ENCODE assay signal across 8 cellular contexts in genomic region chr1:224333309-224333926, GRCh38. TPM values are rescaled to one million over a fixed set of nuclear protein-coding genes. Genes with fewer than 3 reads are reported as not detected.
DNase-seq lines count a peak whose midpoint lies in the region; ATAC-seq, FAIRE-seq and TF ChIP-seq lines count a peak whose summit lies in the region.

No MANE protein-coding gene starts in this region.

- H3K4me1 ChIP-seq in GM12878 (ENCODE audit: control insufficient read depth, insufficient read depth, low read length) = peaks cover 7% of the 10 kb centered on the region
- H3K4me1 ChIP-seq in kidney (ENCODE audit: control insufficient read depth in 1 of 2, insufficient read depth in 1 of 2, low read depth in 1 of 2, low read length in 2 of 2) = peaks cover 0 to 4% of the 10 kb centered on the region in 2 donors
- H3K4me1 ChIP-seq in suprapubic skin = peaks cover 19% of the 10 kb centered on the region

- no peaks in the 10 kb centered on the region; the same call in 2 of the 3 replicates for H3K9me3 ChIP-seq in GM12878 (replicated peaks; ENCODE audit: control insufficient read depth, insufficient read depth, low read length)
- H3K9me3 ChIP-seq in kidney (ENCODE audit: control insufficient read depth in 1 of 2, low read length in 2 of 2) = no peaks in the 10 kb centered on the region
- H3K9me3 ChIP-seq in suprapubic skin = no peaks in the 10 kb centered on the region

- no peak overlapping the region for H3K9ac ChIP-seq in GM12878 (ENCODE audit: control insufficient read depth, insufficient read depth, low read length)
- H3K9ac ChIP-seq in kidney (ENCODE audit: low read length in 2 of 2) = no peak overlapping the region

- TF ChIP-seq RAD21 in GM12878 (IDR thresholded peaks at IDR 0.05; ENCODE audit: insufficient read depth, low read depth, low read length) = peak; percentile 88

- H3K36me3 ChIP-seq in GM12878 (ENCODE audit: control insufficient read depth in 2 of 2, insufficient read depth in 2 of 2, low read length in 1 of 2) (no peaks in the 10 kb centered on the region), kidney (ENCODE audit: control insufficient read depth in 1 of 2, insufficient read depth in 2 of 2, low read length in 2 of 2) (no peaks in the 10 kb centered on the region), suprapubic skin (no peaks in the 10 kb centered on the region)

- H4K20me1 ChIP-seq in GM12878 (ENCODE audit: control insufficient read depth, insufficient read depth) = no peaks in the 10 kb centered on the region

- H3K79me2 ChIP-seq in GM12878 (ENCODE audit: control insufficient read depth, insufficient read depth, low read length) = peaks cover 16% of the 10 kb centered on the region

- H3K4me3 ChIP-seq in HL-60 (replicated peaks; ENCODE audit: insufficient read depth, low read length) (no peak overlapping the region), GM12878 (peak overlapping the region; percentile 23; the same call in 1 of the 2 replicates), kidney (ENCODE audit: low read length in 2 of 2) (no peak overlapping the region), suprapubic skin (no peak overlapping the region)

- H3K27ac ChIP-seq in HL-60 (replicated peaks) = peak overlapping the region; percentile 22
- no peak overlapping the region for H3K27ac ChIP-seq in GM12878 (ENCODE audit: control insufficient read depth, insufficient read depth)
- H3K27ac ChIP-seq in kidney (ENCODE audit: low read depth in 2 of 2, low read length in 2 of 2) = no peak overlapping the region
- no peak overlapping the region for H3K27ac ChIP-seq in suprapubic skin

- 0% methylated on average over 3 of the region's 3 CpGs for WGBS in GM12878 (ENCODE audit: insufficient coverage, insufficient replicate concordance, low lambda C conversion rate, missing lambda C conversion rate)
- WGBS in suprapubic skin = 16% methylated on average over 3 of the region's 3 CpGs

- TF ChIP-seq POLR2A in GM12878 (IDR thresholded peaks at IDR 0.05; ENCODE audit: low read depth, low read length) = no peak
- TF ChIP-seq POLR2A in suprapubic skin (IDR thresholded peaks at IDR 0.05) = no peak

- H2AFZ ChIP-seq in GM12878 (ENCODE audit: control insufficient read depth, low read depth, low read length) = peak overlapping the region; percentile 82

- ATAC-seq in GM21367 (IDR thresholded peaks at IDR 0.05; ENCODE audit: unreplicated experiment) = peak; percentile 43
- peak; percentile 72 for ATAC-seq in GM12878

- intact Hi-C loops in GM12878 (cut with micrococcal nuclease; ENCODE audit: unreplicated experiment) = loop anchor here (1.0 to 5.0 kb wide), 3 partner anchors 217 to 636 kb away; partner anchors contain the start of gene CAPN2
- intact Hi-C loops in kidney (cut with DNase I) = no loop called here

- RAD21 ChIA-PET in GM12878 (lab: Charles Lee; ENCODE audit: unreplicated experiment) = interaction anchor here (0.7 to 3.4 kb wide), 19 partner anchors 14 to 635 kb away, joined by 3 to 50 read pairs (median 4); partner anchors contain the start of gene CNIH4

- TF ChIP-seq EP300 in GM12878 (IDR thresholded peaks at IDR 0.05; ENCODE audit: borderline replicate concordance in 1 of 2, control insufficient read depth in 1 of 2, low read depth in 2 of 2, low read length in 2 of 2) = no peak
- TF ChIP-seq EP300 in suprapubic skin (IDR thresholded peaks at IDR 0.05) = no peak

- in situ Hi-C loops in GM12878 (cut with MboI) = loop anchor here (10.0 to 25.0 kb wide), 3 partner anchors 521 to 1196 kb away; partner anchors contain the start of gene TLR5

- no TSS peak for BruUV-seq in GM12878 (replicated peaks; lab: Mats Ljungman, UMichigan)

- H3K27me3 ChIP-seq in HL-60 (ENCODE audit: insufficient read depth, poor library complexity, severe bottlenecking) = no peaks in the 10 kb centered on the region
- H3K27me3 ChIP-seq in GM12878 (replicated peaks in 1 of 2; ENCODE audit: control insufficient read depth in 2 of 2, insufficient read depth in 2 of 2, low read length in 1 of 2) = no peaks in the 10 kb centered on the region
- no peaks in the 10 kb centered on the region for H3K27me3 ChIP-seq in suprapubic skin

- peak overlapping the region; percentile 64; the same call in 1 of the 2 replicates for H3K4me2 ChIP-seq in GM12878 (ENCODE audit: control insufficient read depth, insufficient read depth)

- peak; percentile 94 for FAIRE-seq in GM12878 (lab: Jason Lieb, UNC)
- peak; percentile 65 for FAIRE-seq in kidney (lab: Jason Lieb, UNC)

- TF ChIP-seq CTCF in HL-60 (IDR thresholded peaks at IDR 0.05; ENCODE audit: insufficient read depth, low read length) (peak; percentile 36), GM12878 (IDR thresholded peaks at IDR 0.05 in 2 of 3, conservative IDR thresholded peaks at IDR 0.05 in 1 of 3; ENCODE audit: control insufficient read depth in 2 of 3, extremely low read depth in 1 of 3, insufficient read depth in 1 of 3, low read depth in 3 of 3, low read length in 3 of 3) (peak; percentile 60 to 77 (median 61)), kidney (IDR thresholded peaks at IDR 0.05; ENCODE audit: borderline replicate concordance, extremely low read depth, insufficient read depth) (peak; percentile 67), suprapubic skin (IDR thresholded peaks at IDR 0.05) (peak; percentile 29 to 52)

- SMC1A ChIA-PET in GM12878 (lab: Charles Lee; ENCODE audit: uncharacterized antibody, unreplicated experiment) = interaction anchor here (0.6 to 4.4 kb wide), 22 partner anchors 22 to 522 kb away, joined by 3 to 60 read pairs (median 4); partner anchors contain the start of gene FBXO28

- peak; percentile 17 for DNase-seq in activated CD4-positive, alpha-beta T cell treated with anti-CD3 and anti-CD28 coated beads for 48 hours
- no peak for DNase-seq in activated CD4-positive, alpha-beta T cell treated with anti-CD3 and anti-CD28 coated beads, Interleukin-2, amount 50 U/mL, for 4 hours
- peak; percentile 49 to 57 for DNase-seq in HL-60 (ENCODE audit: low read depth in 1 of 2, low spot score in 1 of 2)
- DNase-seq in NCI-H82 (lab: John Stamatoyannopoulos, UW) = peak; percentile 78
- DNase-seq in GM12878 (ENCODE audit: low read depth, low spot score) = peak; percentile 56
- DNase-seq in kidney = no peak
- DNase-seq in suprapubic skin (ENCODE audit: low spot score in 2 of 2) = no peak

- CTCF ChIA-PET in GM12878 (lab: Yijun Ruan, JAX) = interaction anchor here (0.6 to 5.6 kb wide), 31 partner anchors 9 to 638 kb away, joined by 3 to 98 read pairs (median 4); no protein-coding TSS in a partner anchor

- POLR2A ChIA-PET in GM12878 (lab: Charles Lee) = interaction anchor here (0.6 kb wide), 1 partner anchor 168 kb away, joined by 3 read pairs; no protein-coding TSS in a partner anchor

TF ChIP-seq in GM12878, 131 proteins besides CTCF, POLR2A, EP300 and RAD21 (continues in another document):
- peak; percentile 78 for TF ChIP-seq SMC3 (IDR thresholded peaks at IDR 0.05; ENCODE audit: borderline replicate concordance, low read length)
- TF ChIP-seq RUNX3 (IDR thresholded peaks at IDR 0.05; ENCODE audit: low read length) = peak; percentile 43; the same call in 1 of the 2 replicates
- no peak; the same call in 1 of the 2 replicates for TF ChIP-seq PML (IDR thresholded peaks at IDR 0.05; ENCODE audit: low read length)

RNA-seq across cellular contexts. Expression of gene NVL, which starts 3.4 kb away (rescaled TPM):
- total RNA-seq in GM12878 (2013; cell fraction: nucleolus; rRNA removed) = 92.2 and 102 TPM in 2 replicates
- 23.5 and 32.9 TPM in 2 replicates for total RNA-seq in GM12878 (2014; rRNA removed)
- total RNA-seq in GM12878 (2014; rRNA removed; fragmentation: Illumina TruSeq; extraction: Trizol) = 38.0 and 41.3 TPM in 2 replicates
- 28.1 and 28.5 TPM in 2 replicates for total RNA-seq in GM12878 (2021)
- 14.0 TPM for polyA plus RNA-seq in GM12878 (2011; ENCODE audit: low read depth)
- 25.6 and 33.0 TPM in 2 replicates for polyA plus RNA-seq in GM12878 (2011; rRNA removed)
- polyA plus RNA-seq in GM12878 (2011; cell fraction: cytosol; rRNA removed) = 16.6 and 20.9 TPM in 2 replicates
- 23.2 and 30.1 TPM in 2 replicates for polyA plus RNA-seq in GM12878 (2011; cell fraction: nucleus; rRNA removed)
- polyA plus RNA-seq in GM12878 (2012) = 12.9 and 14.3 TPM in 2 replicates
- 43.6 and 58.2 TPM in 2 replicates for polyA plus RNA-seq in GM12878 (2014; fragmentation: Illumina TruSeq; extraction: Trizol)
- polyA plus RNA-seq in GM12878 (2014; fragmentation: Nextera tagmentation; extraction: Ambion mirVana) = 10 to 100 TPM; 20.3 to 30.4 TPM
- 32.7 and 37.4 TPM in 2 replicates for polyA plus RNA-seq in GM12878 (2014; rRNA removed)
- 10 to 100 TPM; 46.4 to 49.6 TPM for polyA plus RNA-seq in GM12878 (2016; fragmentation: Nextera tagmentation; extraction: Ambion mirVana)
- 23.3 and 24.4 TPM in 2 replicates for polyA minus RNA-seq in GM12878 (2011; rRNA and poly(A)+ RNA removed)
- 9.9 and 10.2 TPM in 2 replicates for polyA minus RNA-seq in GM12878 (2011; cell fraction: cytosol; rRNA and poly(A)+ RNA removed)
- polyA minus RNA-seq in GM12878 (2011; cell fraction: nucleus; rRNA and poly(A)+ RNA removed) = 16.2 and 21.8 TPM in 2 replicates
- 24.0 TPM for total RNA-seq in kidney
- 16.3 TPM for polyA plus RNA-seq in kidney (ENCODE audit: insufficient read depth, low read depth, low replicate concordance)
- total RNA-seq in suprapubic skin = 10 to 100 TPM; 31.7 to 86.4 (median 36.8) TPM

RNA-seq across cellular contexts. Expression of gene CNIH4, which starts 23.3 kb away (rescaled TPM):
- 38.0 and 39.4 TPM in 2 replicates for total RNA-seq in GM12878 (2013; cell fraction: nucleolus; rRNA removed)
- total RNA-seq in GM12878 (2014; rRNA removed) (28.4 and 36.9 TPM in 2 replicates), GM12878 (2014; rRNA removed; fragmentation: Illumina TruSeq; extraction: Trizol) (27.8 and 28.2 TPM in 2 replicates), GM12878 (2021) (27.8 and 28.4 TPM in 2 replicates), kidney (51.0 TPM), suprapubic skin (10 to 100 TPM; 27.8 to 49.5 (median 29.8) TPM)
- polyA plus RNA-seq in GM12878 (2011; ENCODE audit: low read depth) = 5.5 TPM
- polyA plus RNA-seq in GM12878 (2011; rRNA removed) (67.3 and 69.8 TPM in 2 replicates), GM12878 (2014; fragmentation: Illumina TruSeq; extraction: Trizol) (23.2 and 27.1 TPM in 2 replicates), GM12878 (2014; fragmentation: Nextera tagmentation; extraction: Ambion mirVana) (100 to 1,000 TPM; 134 to 173 TPM), GM12878 (2014; rRNA removed) (27.6 and 33.1 TPM in 2 replicates), GM12878 (2016; fragmentation: Nextera tagmentation; extraction: Ambion mirVana) (10 to 100 TPM; 87.2 to 87.8 TPM), kidney (ENCODE audit: insufficient read depth, low read depth, low replicate concordance) (77.9 TPM)
- 30.1 and 45.4 TPM in 2 replicates for polyA plus RNA-seq in GM12878 (2011; cell fraction: cytosol; rRNA removed)
- polyA plus RNA-seq in GM12878 (2011; cell fraction: nucleus; rRNA removed) = 18.0 and 19.5 TPM in 2 replicates
- polyA plus RNA-seq in GM12878 (2012) = 25.2 and 31.2 TPM in 2 replicates
- 30.2 and 55.3 TPM in 2 replicates for polyA minus RNA-seq in GM12878 (2011; rRNA and poly(A)+ RNA removed)
- polyA minus RNA-seq in GM12878 (2011; cell fraction: cytosol; rRNA and poly(A)+ RNA removed) = 7.4 and 12.4 TPM in 2 replicates
- 16.7 and 23.3 TPM in 2 replicates for polyA minus RNA-seq in GM12878 (2011; cell fraction: nucleus; rRNA and poly(A)+ RNA removed)

Comparison
In these comparisons a context has a peak if more than half of its experiments do, and no peak if none do; other contexts are left out.
1. DNase-seq: peak in activated CD4-positive, alpha-beta T cell treated with anti-CD3 and anti-CD28 coated beads for 48 hours (single experiment), HL-60 (2 of 2), NCI-H82 (single experiment) and GM12878 (single experiment); none in activated CD4-positive, alpha-beta T cell treated with anti-CD3 and anti-CD28 coated beads, Interleukin-2, amount 50 U/mL, for 4 hours (0 of 2), kidney (single experiment) and suprapubic skin (0 of 2).
2. Peak in every context shown above with its lines, with median percentiles within 50 percentile points of each other: CTCF ChIP-seq.